Comparison of ENCODE assay signal across 23 cellular contexts in the genomic region with DNA sequence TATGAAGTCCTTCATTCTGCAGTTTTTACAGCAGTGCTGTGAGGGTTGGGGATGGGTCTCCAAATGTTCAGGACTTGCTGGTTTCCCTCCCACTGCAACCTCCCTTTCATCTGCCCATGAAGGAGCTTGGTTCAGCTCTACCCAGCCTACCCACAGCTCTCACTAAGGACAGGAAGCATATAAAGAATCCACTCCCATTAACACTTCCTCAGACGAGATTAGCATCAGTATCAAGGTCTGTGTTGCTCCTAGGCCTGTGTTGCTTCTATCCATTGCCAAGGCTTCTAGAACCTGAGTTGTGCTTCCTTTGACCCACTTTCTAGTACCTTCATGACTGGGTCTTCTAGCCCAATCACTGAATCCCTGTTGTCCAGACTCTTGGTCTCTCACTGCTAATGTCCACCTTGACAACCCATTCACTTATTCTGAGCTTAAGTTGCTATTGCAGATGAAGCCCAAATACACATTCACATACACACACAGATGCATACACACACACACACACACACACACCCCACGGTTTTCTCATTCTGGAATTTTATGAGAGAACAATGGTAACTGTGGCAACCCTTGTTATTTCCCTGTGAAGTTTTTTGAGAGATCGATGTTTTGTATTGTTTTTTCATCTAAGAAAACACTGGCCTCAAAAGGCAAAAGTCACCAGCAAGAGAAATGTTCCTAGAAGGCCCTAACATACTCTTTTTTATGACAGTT.
"Had no signal": no experiment of that assay in that cellular context is flagged by ENCODE, and none has a peak within 500 bp of the region (broad histone marks: within the 10 kb centered on the region; RNA-seq: fewer than 3 reads in every experiment).

No MANE protein-coding gene starts in this region.

- H3K9me3 ChIP-seq: breast epithelium, lower lobe of right lung, prostate gland, tibial artery had no signal

- FAIRE-seq: astrocyte, islet of Langerhans, TTC549, urothelium cell line had no signal

- H3K4me3 ChIP-seq: breast epithelium, hepatocyte, lower lobe of right lung, prostate gland, tibial artery had no signal

- H3K79me2 ChIP-seq: hepatocyte had no signal

- H3K4me2 ChIP-seq: hepatocyte had no signal

- H3K27ac ChIP-seq: breast epithelium, epithelial cell of prostate, hepatocyte, lower lobe of right lung, prostate gland, tibial artery had no signal

- H3K4me1 Mint-ChIP-seq: activated CD4-positive, alpha-beta T cell treated with anti-CD3 and anti-CD28 coated beads, Interleukin-2, amount 10 ng/mL, durations not matched to agents 7 days and 5 days; activated naive CD4-positive, alpha-beta T cell treated with anti-CD3 and anti-CD28 coated beads, Interleukin-2, amount 50 U/mL, for 24 hours had no signal

- H3K36me3 Mint-ChIP-seq: activated naive CD4-positive, alpha-beta T cell treated with anti-CD3 and anti-CD28 coated beads, Interleukin-2, amount 50 U/mL, for 24 hours; mesothelial cell of epicardium; natural killer cell treated with Interleukin-12 subunit alpha and Interleukin-12 subunit beta and Interleukin-15 and Interleukin-18, amount 100 ng/mL, for 72 hours had no signal

- ATAC-seq: activated CD4-positive, CD25-positive, alpha-beta regulatory T cell treated with anti-CD3 and anti-CD28 coated beads, Interleukin-2, amount 50 U/mL, for 24 hours; lower lobe of right lung; natural killer cell treated with Interleukin-12 subunit alpha and Interleukin-12 subunit beta and Interleukin-15 and Interleukin-18, amount 100 ng/mL, for 72 hours had no signal

- H3K4me3 Mint-ChIP-seq: activated CD4-positive, alpha-beta T cell treated with anti-CD3 and anti-CD28 coated beads, Interleukin-2, amount 10 ng/mL, durations not matched to agents 7 days and 5 days; activated naive CD4-positive, alpha-beta T cell treated with anti-CD3 and anti-CD28 coated beads, Interleukin-2, amount 50 U/mL, for 24 hours; dendritic cell treated with granulocyte-macrophage colony-stimulating factor and Interleukin-4, amounts not matched to agents 40 ng/mL and 50 ng/mL, for 4 days; mesothelial cell of epicardium; natural killer cell treated with Interleukin-12 subunit alpha and Interleukin-12 subunit beta and Interleukin-15 and Interleukin-18, amount 100 ng/mL, for 72 hours had no signal

- H3K36me3 ChIP-seq: breast epithelium, lower lobe of right lung, prostate gland, tibial artery had no signal

- H2AFZ ChIP-seq: hepatocyte had no signal

- H3K4me1 ChIP-seq: lower lobe of right lung had no signal

- H3K27me3 ChIP-seq: breast epithelium, hepatocyte, tibial artery had no signal

- DNase-seq: activated CD4-positive, alpha-beta T cell treated with anti-CD3 and anti-CD28 coated beads, Interleukin-2, amount 10 ng/mL, durations not matched to agents 7 days and 5 days; activated CD8-positive, alpha-beta memory T cell treated with anti-CD3 and anti-CD28 coated beads, Interleukin-2, amount 50 U/mL, for 4 hours; activated effector memory CD4-positive, alpha-beta T cell treated with anti-CD3 and anti-CD28 coated beads, Interleukin-2, amount 50 U/mL, for 16 hours; activated T-cell treated with anti-CD3 and anti-CD28 coated beads, Interleukin-2, amount 50 U/mL, for 48 hours; foreskin fibroblast; lower lobe of right lung; right cardiac atrium; stimulated activated CD4-positive, alpha-beta T cell treated with anti-CD3 and anti-CD28 coated beads, Interleukin-2, amount 100 ng/mL, for 24 hours; stimulated activated naive CD4-positive, alpha-beta T cell treated with Interleukin-2 at 50 U/mL for 16 hours; tibial artery had no signal

- H3K27me3 Mint-ChIP-seq: activated CD4-positive, alpha-beta T cell treated with anti-CD3 and anti-CD28 coated beads, Interleukin-2, amount 10 ng/mL, durations not matched to agents 7 days and 5 days; activated naive CD4-positive, alpha-beta T cell treated with anti-CD3 and anti-CD28 coated beads, Interleukin-2, amount 50 U/mL, for 24 hours; dendritic cell treated with granulocyte-macrophage colony-stimulating factor and Interleukin-4, amounts not matched to agents 40 ng/mL and 50 ng/mL, for 4 days; natural killer cell treated with Interleukin-12 subunit alpha and Interleukin-12 subunit beta and Interleukin-15 and Interleukin-18, amount 100 ng/mL, for 72 hours had no signal

- H3K9me3 Mint-ChIP-seq: activated CD4-positive, alpha-beta T cell treated with anti-CD3 and anti-CD28 coated beads, Interleukin-2, amount 10 ng/mL, durations not matched to agents 7 days and 5 days; activated naive CD4-positive, alpha-beta T cell treated with anti-CD3 and anti-CD28 coated beads, Interleukin-2, amount 50 U/mL, for 24 hours; dendritic cell treated with granulocyte-macrophage colony-stimulating factor and Interleukin-4, amounts not matched to agents 40 ng/mL and 50 ng/mL, for 4 days; mesothelial cell of epicardium; natural killer cell treated with Interleukin-12 subunit alpha and Interleukin-12 subunit beta and Interleukin-15 and Interleukin-18, amount 100 ng/mL, for 72 hours had no signal

- H3K27ac Mint-ChIP-seq: activated CD4-positive, alpha-beta T cell treated with anti-CD3 and anti-CD28 coated beads, Interleukin-2, amount 10 ng/mL, durations not matched to agents 7 days and 5 days; activated naive CD4-positive, alpha-beta T cell treated with anti-CD3 and anti-CD28 coated beads, Interleukin-2, amount 50 U/mL, for 24 hours; dendritic cell treated with granulocyte-macrophage colony-stimulating factor and Interleukin-4, amounts not matched to agents 40 ng/mL and 50 ng/mL, for 4 days; mesothelial cell of epicardium; natural killer cell treated with Interleukin-12 subunit alpha and Interleukin-12 subunit beta and Interleukin-15 and Interleukin-18, amount 100 ng/mL, for 72 hours had no signal
